8 cellular contexts compared by ENCODE assay signal in the genomic region with DNA sequence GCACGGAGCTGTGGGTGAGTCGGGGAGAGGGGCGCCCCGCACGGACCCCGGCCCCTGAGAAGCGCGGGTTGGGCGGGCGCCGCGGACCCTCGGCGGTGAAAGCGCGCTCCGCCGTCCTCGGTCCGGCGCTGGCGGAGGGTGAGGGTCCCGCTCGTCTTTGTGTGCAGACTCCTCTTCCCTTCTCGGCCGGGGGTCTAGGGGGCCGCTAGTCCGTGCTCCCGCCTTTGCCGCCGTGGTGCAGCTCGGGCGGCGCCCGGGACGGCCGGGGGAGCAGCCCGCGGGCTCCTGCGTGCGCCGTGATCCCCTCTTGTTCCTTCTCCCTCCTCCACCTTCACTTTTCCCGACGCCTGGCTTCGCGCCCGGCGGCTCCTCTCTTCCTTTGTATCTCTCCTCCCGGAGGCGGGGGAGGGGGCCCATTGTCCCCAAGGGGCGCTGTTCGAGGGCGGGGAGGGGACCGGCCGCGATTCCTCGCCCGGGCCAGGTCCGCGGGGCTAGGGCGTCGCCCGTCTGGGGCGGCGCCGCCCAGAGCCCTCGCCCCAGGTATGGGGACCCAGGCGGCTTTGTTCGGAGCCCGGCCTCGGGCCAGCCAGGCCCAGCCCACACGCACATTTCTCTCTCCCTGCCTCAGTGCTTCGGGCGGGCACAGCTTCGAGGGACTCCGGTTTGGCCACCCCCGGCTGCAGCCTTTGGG. TPM values are rescaled to one million over a fixed set of nuclear protein-coding genes. Genes with fewer than 3 reads are reported as not detected.
DNase-seq lines count a peak whose midpoint lies in the region; ATAC-seq and TF ChIP-seq lines count a peak whose summit lies in the region.

No MANE protein-coding gene starts in this region.

- in situ Hi-C loops in SK-MEL-5 (cut with HindIII; ENCODE audit: low pct_unique_long_range_greater_than_20kb, low sequenced_read_pairs): no loop called here

- ATAC-seq in GM19023 (IDR thresholded peaks at IDR 0.05; ENCODE audit: unreplicated experiment) (no peak), HG03521 (IDR thresholded peaks at IDR 0.05; ENCODE audit: unreplicated experiment) (no peak)

- H3K36me3 ChIP-seq in effector memory CD4-positive, alpha-beta T cell (ENCODE audit: control insufficient read depth, insufficient read depth, low read length): no peaks in the 10 kb centered on the region
- no peaks in the 10 kb centered on the region for H3K36me3 ChIP-seq in tibial artery

- peaks cover 20% of the 10 kb centered on the region for H3K4me1 ChIP-seq in effector memory CD4-positive, alpha-beta T cell (ENCODE audit: control insufficient read depth, insufficient read depth, low read length, poor library complexity, severe bottlenecking)
- peaks cover 0 to 26% (median 17%) of the 10 kb centered on the region in 4 donors for H3K4me1 ChIP-seq in tibial artery

- peak; percentile 69 for DNase-seq in DMS79 treated with DMSO at 0.1 percent for 48 hours (lab: John Stamatoyannopoulos, UW)
- peak; percentile 42 for DNase-seq in HPDE6-E6E7 (ENCODE audit: extremely low spot score)
- peak; percentile 31 for DNase-seq in SK-MEL-5 (ENCODE audit: low read depth, low spot score)
- no peak for DNase-seq in effector memory CD4-positive, alpha-beta T cell
- peak; percentile 53 for DNase-seq in medulla oblongata (ENCODE audit: extremely low spot score)
- DNase-seq in tibial artery: no peak

- intact Hi-C loops in tibial artery (cut with DNase I; ENCODE audit: low total_unique reads): loop anchor here (10.0 kb wide), 2 partner anchors 146 to 396 kb away; no protein-coding TSS in a partner anchor

- peak overlapping the region; percentile 84 for H3K4me3 ChIP-seq in effector memory CD4-positive, alpha-beta T cell (ENCODE audit: insufficient read depth, low read depth, low read length, poor library complexity, severe bottlenecking)
- H3K4me3 ChIP-seq in tibial artery: peak overlapping the region; percentile 60 to 93

- peaks cover 20% of the 10 kb centered on the region for H3K27me3 ChIP-seq in effector memory CD4-positive, alpha-beta T cell (replicated peaks; ENCODE audit: control insufficient read depth, insufficient read depth, low read length, poor library complexity, severe bottlenecking)
- H3K27me3 ChIP-seq in tibial artery: peaks cover 0 to 33% of the 10 kb centered on the region in 2 donors

- TF ChIP-seq CTCF in tibial artery (IDR thresholded peaks at IDR 0.05): no peak

- no peaks in the 10 kb centered on the region for H3K9me3 ChIP-seq in effector memory CD4-positive, alpha-beta T cell (ENCODE audit: control insufficient read depth, low read length)
- no peaks in the 10 kb centered on the region for H3K9me3 ChIP-seq in tibial artery

- H3K27ac ChIP-seq in effector memory CD4-positive, alpha-beta T cell (ENCODE audit: insufficient read depth, low read length, poor library complexity, severe bottlenecking): no peak overlapping the region
- H3K27ac ChIP-seq in tibial artery: peak overlapping the region; percentile 39 to 63

RNA-seq across cellular contexts. Expression of a gene that starts 0.5 kb away (rescaled TPM):
- total RNA-seq in SK-MEL-5 (2014; rRNA removed; shearing (Covaris generic)): 52.9 and 59.0 TPM in 2 replicates
- 38.9 and 46.1 TPM in 2 replicates for polyA plus RNA-seq in SK-MEL-5 (2015; cell fraction: cytosol; rRNA removed)
- polyA plus RNA-seq in SK-MEL-5 (2015; cell fraction: nucleus; rRNA removed): 67.7 and 84.5 TPM in 2 replicates

Comparison
In these comparisons a context has a peak if more than half of its experiments do, and no peak if none do; other contexts are left out.
1. DNase-seq: peak in DMS79 treated with DMSO at 0.1 percent for 48 hours (single experiment), HPDE6-E6E7 (single experiment), SK-MEL-5 (single experiment) and medulla oblongata (single experiment); none in effector memory CD4-positive, alpha-beta T cell (0 of 3) and tibial artery (0 of 2).